In genomic region chr1:165875171-165875570, GRCh38 we compare ENCODE assay signal across 11 cellular contexts. TPM values are rescaled to one million over a fixed set of nuclear protein-coding genes. Genes with fewer than 3 reads are reported as not detected.
DNase-seq lines count a peak whose midpoint lies in the region; ATAC-seq, FAIRE-seq and TF ChIP-seq lines count a peak whose summit lies in the region.
"Had no signal": no experiment of that assay in that cellular context is flagged by ENCODE, and none has a peak within 500 bp of the region (broad histone marks: within the 10 kb centered on the region; RNA-seq: fewer than 3 reads in every experiment).

No MANE protein-coding gene starts in this region.

- TF ChIP-seq CTCF in osteocyte (IDR thresholded peaks at IDR 0.05) (no peak), sigmoid colon (IDR thresholded peaks at IDR 0.05) (no peak), D721Med (IDR thresholded peaks at IDR 0.05; ENCODE audit: insufficient read depth, missing control alignments) (no peak)

- intact Hi-C loops in sigmoid colon (cut with DNase I), result no loop called here

- H3K4me3 Mint-ChIP-seq in activated T-helper 17 cell treated with anti-CD3 and anti-CD28 coated beads, Interleukin-2, amount 50 U/mL, for 72 hours, result peak overlapping the region; percentile 6
- no peak overlapping the region for H3K4me3 Mint-ChIP-seq in osteocyte (ENCODE audit: unreplicated experiment)
- H3K4me3 Mint-ChIP-seq: activated CD4-positive, alpha-beta T cell treated with anti-CD3 and anti-CD28 coated beads, Interleukin-2, amount 10 ng/mL, durations not matched to agents 7 days and 5 days had no signal

- no peaks in the 10 kb centered on the region for H3K36me3 Mint-ChIP-seq in activated T-helper 17 cell treated with anti-CD3 and anti-CD28 coated beads, Interleukin-2, amount 50 U/mL, for 72 hours (ENCODE audit: low read depth)
- peaks cover 8% of the 10 kb centered on the region for H3K36me3 Mint-ChIP-seq in osteocyte (ENCODE audit: unreplicated experiment)

- TF ChIP-seq EP300 in sigmoid colon (IDR thresholded peaks at IDR 0.05), result no peak

- H3K27ac ChIP-seq in sigmoid colon, result no peak overlapping the region

- no peak overlapping the region for H3K27ac Mint-ChIP-seq in activated T-helper 17 cell treated with anti-CD3 and anti-CD28 coated beads, Interleukin-2, amount 50 U/mL, for 72 hours
- peak overlapping the region; percentile 14 for H3K27ac Mint-ChIP-seq in osteocyte (ENCODE audit: unreplicated experiment)
- H3K27ac Mint-ChIP-seq: activated CD4-positive, alpha-beta T cell treated with anti-CD3 and anti-CD28 coated beads, Interleukin-2, amount 10 ng/mL, durations not matched to agents 7 days and 5 days had no signal

- 35 to 44% methylated on average over 3 of the region's 3 CpGs for WGBS in sigmoid colon, 2 donors

- peak; percentile 27 for ATAC-seq in GM18907 (IDR thresholded peaks at IDR 0.05; ENCODE audit: unreplicated experiment)
- ATAC-seq in HG02884 (IDR thresholded peaks at IDR 0.05; ENCODE audit: unreplicated experiment), result peak; percentile 30
- ATAC-seq in activated T-helper 17 cell treated with anti-CD3 and anti-CD28 coated beads, Interleukin-2, amount 50 U/mL, for 72 hours (replicated peaks), result peak; percentile 59

- no peaks in the 10 kb centered on the region for H3K27me3 ChIP-seq in sigmoid colon

- H3K36me3 ChIP-seq in sigmoid colon, result no peaks in the 10 kb centered on the region

- H3K4me3 ChIP-seq in sigmoid colon, result no peak overlapping the region

- peaks cover 21% of the 10 kb centered on the region for H3K4me1 Mint-ChIP-seq in activated T-helper 17 cell treated with anti-CD3 and anti-CD28 coated beads, Interleukin-2, amount 50 U/mL, for 72 hours
- peaks cover 14% of the 10 kb centered on the region for H3K4me1 Mint-ChIP-seq in osteocyte (ENCODE audit: unreplicated experiment)

- no peaks in the 10 kb centered on the region for H3K4me1 ChIP-seq in sigmoid colon

- no peak for TF ChIP-seq POLR2A in sigmoid colon (IDR thresholded peaks at IDR 0.05)

- FAIRE-seq in D721Med (lab: Jason Lieb, UNC), result no peak
- FAIRE-seq: astrocyte had no signal

- no peaks in the 10 kb centered on the region for H3K9me3 Mint-ChIP-seq in activated T-helper 17 cell treated with anti-CD3 and anti-CD28 coated beads, Interleukin-2, amount 50 U/mL, for 72 hours
- peaks cover 14% of the 10 kb centered on the region for H3K9me3 Mint-ChIP-seq in osteocyte (ENCODE audit: unreplicated experiment)

- H3K9me3 ChIP-seq in sigmoid colon, result peaks cover 0 to 2% (median 0%) of the 10 kb centered on the region in 4 donors

- no peaks in the 10 kb centered on the region for H3K27me3 Mint-ChIP-seq in activated T-helper 17 cell treated with anti-CD3 and anti-CD28 coated beads, Interleukin-2, amount 50 U/mL, for 72 hours
- no peaks in the 10 kb centered on the region for H3K27me3 Mint-ChIP-seq in osteocyte (ENCODE audit: unreplicated experiment)
- H3K27me3 Mint-ChIP-seq: activated CD4-positive, alpha-beta T cell treated with anti-CD3 and anti-CD28 coated beads, Interleukin-2, amount 10 ng/mL, durations not matched to agents 7 days and 5 days had no signal

- DNase-seq in osteocyte (ENCODE audit: extremely low spot score, unreplicated experiment) (no peak), sigmoid colon (no peak), D721Med (ENCODE audit: insufficient read length, low spot score) (no peak), NOMO-1 (lab: John Stamatoyannopoulos, UW; ENCODE audit: unreplicated experiment in 2 of 2) (no peak), D341Med (ENCODE audit: low spot score) (no peak)
- DNase-seq: activated CD4-positive, alpha-beta T cell treated with anti-CD3 and anti-CD28 coated beads, Interleukin-2, amount 10 ng/mL, durations not matched to agents 7 days and 5 days; NCI-H146 had no signal

RNA-seq across cellular contexts. Expression of gene UCK2, which starts 47.8 kb away (rescaled TPM):
- total RNA-seq in activated T-helper 17 cell treated with anti-CD3 and anti-CD28 coated beads, Interleukin-2, amount 50 U/mL, for 72 hours, result 10 to 100 TPM; 30.7 to 74.2 TPM
- total RNA-seq in osteocyte (49.8 and 50.1 TPM in 2 replicates), sigmoid colon (10 to 100 TPM in 3 of 4 donors, 1 to 10 TPM in 1; 8.3 to 29.3 (median 14.3) TPM)
- 10 to 100 TPM; 30.3 to 33.0 (median 31.7) TPM for polyA plus RNA-seq in sigmoid colon
